Comparison of ENCODE assay signal across 1 cellular context in the genomic region with DNA sequence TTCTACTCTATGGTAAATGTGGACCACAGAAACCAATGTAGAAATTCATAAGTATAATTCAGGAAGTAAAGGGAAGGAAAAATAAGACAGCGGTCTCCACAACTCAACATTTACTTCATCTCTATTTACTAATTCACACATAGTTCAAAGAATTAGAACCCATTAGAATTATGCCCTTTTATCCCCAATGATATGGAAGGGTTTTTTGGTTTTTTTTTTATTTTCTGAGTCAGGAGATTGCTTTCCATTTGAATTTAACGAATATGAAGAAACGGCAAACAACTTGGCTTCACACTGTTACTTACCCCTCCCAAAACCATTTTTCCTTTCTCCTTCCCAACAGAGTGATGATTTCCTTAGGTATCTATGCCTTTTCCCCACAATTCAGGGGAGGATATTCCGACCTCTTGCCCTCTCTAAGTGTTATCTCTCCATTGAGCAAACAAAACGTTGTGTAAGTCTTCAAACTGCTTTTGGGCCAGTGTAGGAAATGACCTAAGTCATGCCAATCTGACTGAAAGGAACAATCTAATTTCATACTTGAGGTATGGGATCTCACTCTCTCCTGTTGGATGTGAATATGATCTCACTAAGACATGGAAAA.
TF ChIP-seq lines count a peak whose summit lies in the region.

No MANE protein-coding gene starts in this region.

TF ChIP-seq in HepG2, 621 proteins besides CTCF, POLR2A, EP300 and RAD21 (continued from another document and continues in another):
- TF ChIP-seq, protein P1, sequence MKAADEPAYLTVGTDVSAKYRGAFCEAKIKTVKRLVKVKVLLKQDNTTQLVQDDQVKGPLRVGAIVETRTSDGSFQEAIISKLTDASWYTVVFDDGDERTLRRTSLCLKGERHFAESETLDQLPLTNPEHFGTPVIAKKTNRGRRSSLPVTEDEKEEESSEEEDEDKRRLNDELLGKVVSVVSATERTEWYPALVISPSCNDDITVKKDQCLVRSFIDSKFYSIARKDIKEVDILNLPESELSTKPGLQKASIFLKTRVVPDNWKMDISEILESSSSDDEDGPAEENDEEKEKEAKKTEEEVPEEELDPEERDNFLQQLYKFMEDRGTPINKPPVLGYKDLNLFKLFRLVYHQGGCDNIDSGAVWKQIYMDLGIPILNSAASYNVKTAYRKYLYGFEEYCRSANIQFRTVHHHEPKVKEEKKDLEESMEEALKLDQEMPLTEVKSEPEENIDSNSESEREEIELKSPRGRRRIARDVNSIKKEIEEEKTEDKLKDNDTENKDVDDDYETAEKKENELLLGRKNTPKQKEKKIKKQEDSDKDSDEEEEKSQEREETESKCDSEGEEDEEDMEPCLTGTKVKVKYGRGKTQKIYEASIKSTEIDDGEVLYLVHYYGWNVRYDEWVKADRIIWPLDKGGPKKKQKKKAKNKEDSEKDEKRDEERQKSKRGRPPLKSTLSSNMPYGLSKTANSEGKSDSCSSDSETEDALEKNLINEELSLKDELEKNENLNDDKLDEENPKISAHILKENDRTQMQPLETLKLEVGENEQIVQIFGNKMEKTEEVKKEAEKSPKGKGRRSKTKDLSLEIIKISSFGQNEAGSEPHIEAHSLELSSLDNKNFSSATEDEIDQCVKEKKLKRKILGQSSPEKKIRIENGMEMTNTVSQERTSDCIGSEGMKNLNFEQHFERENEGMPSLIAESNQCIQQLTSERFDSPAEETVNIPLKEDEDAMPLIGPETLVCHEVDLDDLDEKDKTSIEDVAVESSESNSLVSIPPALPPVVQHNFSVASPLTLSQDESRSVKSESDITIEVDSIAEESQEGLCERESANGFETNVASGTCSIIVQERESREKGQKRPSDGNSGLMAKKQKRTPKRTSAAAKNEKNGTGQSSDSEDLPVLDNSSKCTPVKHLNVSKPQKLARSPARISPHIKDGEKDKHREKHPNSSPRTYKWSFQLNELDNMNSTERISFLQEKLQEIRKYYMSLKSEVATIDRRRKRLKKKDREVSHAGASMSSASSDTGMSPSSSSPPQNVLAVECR (CRISPR knock-in tag; IDR thresholded peaks at IDR 0.05; ENCODE audit: borderline replicate concordance): no peak
- TF ChIP-seq, protein P2, sequence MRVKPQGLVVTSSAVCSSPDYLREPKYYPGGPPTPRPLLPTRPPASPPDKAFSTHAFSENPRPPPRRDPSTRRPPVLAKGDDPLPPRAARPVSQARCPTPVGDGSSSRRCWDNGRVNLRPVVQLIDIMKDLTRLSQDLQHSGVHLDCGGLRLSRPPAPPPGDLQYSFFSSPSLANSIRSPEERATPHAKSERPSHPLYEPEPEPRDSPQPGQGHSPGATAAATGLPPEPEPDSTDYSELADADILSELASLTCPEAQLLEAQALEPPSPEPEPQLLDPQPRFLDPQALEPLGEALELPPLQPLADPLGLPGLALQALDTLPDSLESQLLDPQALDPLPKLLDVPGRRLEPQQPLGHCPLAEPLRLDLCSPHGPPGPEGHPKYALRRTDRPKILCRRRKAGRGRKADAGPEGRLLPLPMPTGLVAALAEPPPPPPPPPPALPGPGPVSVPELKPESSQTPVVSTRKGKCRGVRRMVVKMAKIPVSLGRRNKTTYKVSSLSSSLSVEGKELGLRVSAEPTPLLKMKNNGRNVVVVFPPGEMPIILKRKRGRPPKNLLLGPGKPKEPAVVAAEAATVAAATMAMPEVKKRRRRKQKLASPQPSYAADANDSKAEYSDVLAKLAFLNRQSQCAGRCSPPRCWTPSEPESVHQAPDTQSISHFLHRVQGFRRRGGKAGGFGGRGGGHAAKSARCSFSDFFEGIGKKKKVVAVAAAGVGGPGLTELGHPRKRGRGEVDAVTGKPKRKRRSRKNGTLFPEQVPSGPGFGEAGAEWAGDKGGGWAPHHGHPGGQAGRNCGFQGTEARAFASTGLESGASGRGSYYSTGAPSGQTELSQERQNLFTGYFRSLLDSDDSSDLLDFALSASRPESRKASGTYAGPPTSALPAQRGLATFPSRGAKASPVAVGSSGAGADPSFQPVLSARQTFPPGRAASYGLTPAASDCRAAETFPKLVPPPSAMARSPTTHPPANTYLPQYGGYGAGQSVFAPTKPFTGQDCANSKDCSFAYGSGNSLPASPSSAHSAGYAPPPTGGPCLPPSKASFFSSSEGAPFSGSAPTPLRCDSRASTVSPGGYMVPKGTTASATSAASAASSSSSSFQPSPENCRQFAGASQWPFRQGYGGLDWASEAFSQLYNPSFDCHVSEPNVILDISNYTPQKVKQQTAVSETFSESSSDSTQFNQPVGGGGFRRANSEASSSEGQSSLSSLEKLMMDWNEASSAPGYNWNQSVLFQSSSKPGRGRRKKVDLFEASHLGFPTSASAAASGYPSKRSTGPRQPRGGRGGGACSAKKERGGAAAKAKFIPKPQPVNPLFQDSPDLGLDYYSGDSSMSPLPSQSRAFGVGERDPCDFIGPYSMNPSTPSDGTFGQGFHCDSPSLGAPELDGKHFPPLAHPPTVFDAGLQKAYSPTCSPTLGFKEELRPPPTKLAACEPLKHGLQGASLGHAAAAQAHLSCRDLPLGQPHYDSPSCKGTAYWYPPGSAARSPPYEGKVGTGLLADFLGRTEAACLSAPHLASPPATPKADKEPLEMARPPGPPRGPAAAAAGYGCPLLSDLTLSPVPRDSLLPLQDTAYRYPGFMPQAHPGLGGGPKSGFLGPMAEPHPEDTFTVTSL (CRISPR knock-in tag; IDR thresholded peaks at IDR 0.05; ENCODE audit: borderline replicate concordance): peak; percentile 71; the same call in 1 of the 2 replicates
- no peak for TF ChIP-seq SUZ12 (IDR thresholded peaks at IDR 0.05; ENCODE audit: low read depth, low read length)
- 0 out of 2 replicates have a peak, but pooled peaks have one; percentile 30 for TF ChIP-seq PPARG (CRISPR knock-in tag; conservative IDR thresholded peaks at IDR 0.05)
- TF ChIP-seq, protein P3, sequence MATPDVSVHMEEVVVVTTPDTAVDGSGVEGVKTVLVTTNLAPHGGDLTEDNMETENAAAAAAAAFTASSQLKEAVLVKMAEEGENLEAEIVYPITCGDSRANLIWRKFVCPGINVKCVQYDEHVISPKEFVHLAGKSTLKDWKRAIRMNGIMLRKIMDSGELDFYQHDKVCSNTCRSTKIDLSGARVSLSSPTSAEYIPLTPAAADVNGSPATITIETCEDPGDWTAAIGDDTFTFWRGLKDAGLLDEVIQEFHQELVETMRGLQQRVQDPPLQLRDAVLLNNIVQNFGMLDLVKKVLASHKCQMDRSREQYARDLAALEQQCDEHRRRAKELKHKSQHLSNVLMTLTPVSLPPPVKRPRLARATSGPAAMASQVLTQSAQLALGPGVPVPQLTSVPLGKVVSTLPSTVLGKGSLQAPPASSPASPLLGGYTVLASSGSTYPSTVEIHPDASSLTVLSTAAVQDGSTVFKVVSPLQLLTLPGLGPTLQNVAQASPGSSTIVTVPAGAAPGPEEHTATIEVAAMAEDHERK (CRISPR knock-in tag; IDR thresholded peaks at IDR 0.05; ENCODE audit: low read depth): no peak
- TF ChIP-seq, protein P4, sequence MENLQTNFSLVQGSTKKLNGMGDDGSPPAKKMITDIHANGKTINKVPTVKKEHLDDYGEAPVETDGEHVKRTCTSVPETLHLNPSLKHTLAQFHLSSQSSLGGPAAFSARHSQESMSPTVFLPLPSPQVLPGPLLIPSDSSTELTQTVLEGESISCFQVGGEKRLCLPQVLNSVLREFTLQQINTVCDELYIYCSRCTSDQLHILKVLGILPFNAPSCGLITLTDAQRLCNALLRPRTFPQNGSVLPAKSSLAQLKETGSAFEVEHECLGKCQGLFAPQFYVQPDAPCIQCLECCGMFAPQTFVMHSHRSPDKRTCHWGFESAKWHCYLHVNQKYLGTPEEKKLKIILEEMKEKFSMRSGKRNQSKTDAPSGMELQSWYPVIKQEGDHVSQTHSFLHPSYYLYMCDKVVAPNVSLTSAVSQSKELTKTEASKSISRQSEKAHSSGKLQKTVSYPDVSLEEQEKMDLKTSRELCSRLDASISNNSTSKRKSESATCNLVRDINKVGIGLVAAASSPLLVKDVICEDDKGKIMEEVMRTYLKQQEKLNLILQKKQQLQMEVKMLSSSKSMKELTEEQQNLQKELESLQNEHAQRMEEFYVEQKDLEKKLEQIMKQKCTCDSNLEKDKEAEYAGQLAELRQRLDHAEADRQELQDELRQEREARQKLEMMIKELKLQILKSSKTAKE (CRISPR knock-in tag; IDR thresholded peaks at IDR 0.05; ENCODE audit: borderline replicate concordance): no peak
- TF ChIP-seq, protein P5, sequence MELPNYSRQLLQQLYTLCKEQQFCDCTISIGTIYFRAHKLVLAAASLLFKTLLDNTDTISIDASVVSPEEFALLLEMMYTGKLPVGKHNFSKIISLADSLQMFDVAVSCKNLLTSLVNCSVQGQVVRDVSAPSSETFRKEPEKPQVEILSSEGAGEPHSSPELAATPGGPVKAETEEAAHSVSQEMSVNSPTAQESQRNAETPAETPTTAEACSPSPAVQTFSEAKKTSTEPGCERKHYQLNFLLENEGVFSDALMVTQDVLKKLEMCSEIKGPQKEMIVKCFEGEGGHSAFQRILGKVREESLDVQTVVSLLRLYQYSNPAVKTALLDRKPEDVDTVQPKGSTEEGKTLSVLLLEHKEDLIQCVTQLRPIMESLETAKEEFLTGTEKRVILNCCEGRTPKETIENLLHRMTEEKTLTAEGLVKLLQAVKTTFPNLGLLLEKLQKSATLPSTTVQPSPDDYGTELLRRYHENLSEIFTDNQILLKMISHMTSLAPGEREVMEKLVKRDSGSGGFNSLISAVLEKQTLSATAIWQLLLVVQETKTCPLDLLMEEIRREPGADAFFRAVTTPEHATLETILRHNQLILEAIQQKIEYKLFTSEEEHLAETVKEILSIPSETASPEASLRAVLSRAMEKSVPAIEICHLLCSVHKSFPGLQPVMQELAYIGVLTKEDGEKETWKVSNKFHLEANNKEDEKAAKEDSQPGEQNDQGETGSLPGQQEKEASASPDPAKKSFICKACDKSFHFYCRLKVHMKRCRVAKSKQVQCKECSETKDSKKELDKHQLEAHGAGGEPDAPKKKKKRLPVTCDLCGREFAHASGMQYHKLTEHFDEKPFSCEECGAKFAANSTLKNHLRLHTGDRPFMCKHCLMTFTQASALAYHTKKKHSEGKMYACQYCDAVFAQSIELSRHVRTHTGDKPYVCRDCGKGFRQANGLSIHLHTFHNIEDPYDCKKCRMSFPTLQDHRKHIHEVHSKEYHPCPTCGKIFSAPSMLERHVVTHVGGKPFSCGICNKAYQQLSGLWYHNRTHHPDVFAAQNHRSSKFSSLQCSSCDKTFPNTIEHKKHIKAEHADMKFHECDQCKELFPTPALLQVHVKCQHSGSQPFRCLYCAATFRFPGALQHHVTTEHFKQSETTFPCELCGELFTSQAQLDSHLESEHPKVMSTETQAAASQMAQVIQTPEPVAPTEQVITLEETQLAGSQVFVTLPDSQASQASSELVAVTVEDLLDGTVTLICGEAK (IDR thresholded peaks at IDR 0.05): no peak
- TF ChIP-seq, protein P5 (CRISPR knock-in tag; IDR thresholded peaks at IDR 0.05): no peak
- no peak for TF ChIP-seq ZNF136 (CRISPR knock-in tag; IDR thresholded peaks at IDR 0.05; ENCODE audit: low read depth)
- TF ChIP-seq DR1 (CRISPR knock-in tag; IDR thresholded peaks at IDR 0.05): no peak
- 0 out of 2 replicates have a peak, but pooled peaks have one; percentile 31 for TF ChIP-seq SOX5 (CRISPR knock-in tag; IDR thresholded peaks at IDR 0.05; ENCODE audit: borderline replicate concordance)
- TF ChIP-seq ELF3 (CRISPR knock-in tag; IDR thresholded peaks at IDR 0.05): no peak
- TF ChIP-seq, protein P6, sequence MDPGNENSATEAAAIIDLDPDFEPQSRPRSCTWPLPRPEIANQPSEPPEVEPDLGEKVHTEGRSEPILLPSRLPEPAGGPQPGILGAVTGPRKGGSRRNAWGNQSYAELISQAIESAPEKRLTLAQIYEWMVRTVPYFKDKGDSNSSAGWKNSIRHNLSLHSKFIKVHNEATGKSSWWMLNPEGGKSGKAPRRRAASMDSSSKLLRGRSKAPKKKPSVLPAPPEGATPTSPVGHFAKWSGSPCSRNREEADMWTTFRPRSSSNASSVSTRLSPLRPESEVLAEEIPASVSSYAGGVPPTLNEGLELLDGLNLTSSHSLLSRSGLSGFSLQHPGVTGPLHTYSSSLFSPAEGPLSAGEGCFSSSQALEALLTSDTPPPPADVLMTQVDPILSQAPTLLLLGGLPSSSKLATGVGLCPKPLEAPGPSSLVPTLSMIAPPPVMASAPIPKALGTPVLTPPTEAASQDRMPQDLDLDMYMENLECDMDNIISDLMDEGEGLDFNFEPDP (CRISPR knock-in tag; conservative IDR thresholded peaks at IDR 0.05): no peak
- no peak for TF ChIP-seq ONECUT2 (CRISPR knock-in tag; IDR thresholded peaks at IDR 0.05)
- peak; percentile 75 for TF ChIP-seq CEBPB (IDR thresholded peaks at IDR 0.05; ENCODE audit: borderline replicate concordance, low read depth, low read length)
- TF ChIP-seq, protein P7, sequence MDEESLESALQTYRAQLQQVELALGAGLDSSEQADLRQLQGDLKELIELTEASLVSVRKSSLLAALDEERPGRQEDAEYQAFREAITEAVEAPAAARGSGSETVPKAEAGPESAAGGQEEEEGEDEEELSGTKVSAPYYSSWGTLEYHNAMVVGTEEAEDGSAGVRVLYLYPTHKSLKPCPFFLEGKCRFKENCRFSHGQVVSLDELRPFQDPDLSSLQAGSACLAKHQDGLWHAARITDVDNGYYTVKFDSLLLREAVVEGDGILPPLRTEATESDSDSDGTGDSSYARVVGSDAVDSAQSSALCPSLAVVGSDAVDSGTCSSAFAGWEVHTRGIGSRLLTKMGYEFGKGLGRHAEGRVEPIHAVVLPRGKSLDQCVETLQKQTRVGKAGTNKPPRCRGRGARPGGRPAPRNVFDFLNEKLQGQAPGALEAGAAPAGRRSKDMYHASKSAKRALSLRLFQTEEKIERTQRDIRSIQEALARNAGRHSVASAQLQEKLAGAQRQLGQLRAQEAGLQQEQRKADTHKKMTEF (CRISPR knock-in tag; IDR thresholded peaks at IDR 0.05): no peak
- no peak for TF ChIP-seq CAMTA2 (CRISPR knock-in tag; IDR thresholded peaks at IDR 0.05; ENCODE audit: borderline replicate concordance)
- TF ChIP-seq KLF12 (CRISPR knock-in tag; IDR thresholded peaks at IDR 0.05; ENCODE audit: borderline replicate concordance): no peak
- TF ChIP-seq CEBPG (CRISPR knock-in tag; IDR thresholded peaks at IDR 0.05): peak; percentile 70
- no peak for TF ChIP-seq ZNF501 (CRISPR knock-in tag; IDR thresholded peaks at IDR 0.05)
- no peak for TF ChIP-seq ZZZ3 (CRISPR knock-in tag; IDR thresholded peaks at IDR 0.05; ENCODE audit: borderline replicate concordance)
- TF ChIP-seq SRY (CRISPR knock-in tag; IDR thresholded peaks at IDR 0.05): no peak
- TF ChIP-seq ZNF792 (CRISPR knock-in tag; IDR thresholded peaks at IDR 0.05): no peak
